Comparison of ENCODE assay signal across 28 cellular contexts in genomic region chr2:183091318-183091953, GRCh38.
"Had no signal": no experiment of that assay in that cellular context is flagged by ENCODE, and none has a peak within 500 bp of the region (broad histone marks: within the 10 kb centered on the region; RNA-seq: fewer than 3 reads in every experiment).

No MANE protein-coding gene starts in this region.

- H3K9me3 ChIP-seq: left lung, ovary, suprapubic skin, tibial nerve had no signal

- H3K27ac Mint-ChIP-seq: activated CD4-positive, alpha-beta memory T cell treated with anti-CD3 and anti-CD28 coated beads, Interleukin-2, amount 10 ng/mL, durations not matched to agents 7 days and 5 days; activated CD4-positive, alpha-beta T cell treated with anti-CD3 and anti-CD28 coated beads, Interleukin-2, amount 10 ng/mL, durations not matched to agents 7 days and 5 days; activated naive CD4-positive, alpha-beta T cell treated with anti-CD3 and anti-CD28 coated beads, Interleukin-2, amount 50 U/mL, for 24 hours; activated naive CD8-positive, alpha-beta T cell treated with anti-CD3 and anti-CD28 coated beads, Interleukin-2, amount 50 U/mL, for 24 hours; activated T-cell treated with anti-CD3 and anti-CD28 coated beads, Interleukin-2, amount 50 U/mL, for 24 hours; activated T-helper 17 cell treated with anti-CD3 and anti-CD28 coated beads, Interleukin-2, amount 50 U/mL, for 72 hours; brain; endodermal cell; nephron; progenitor cell of endocrine pancreas; WTC11 had no signal

- H3K9me3 Mint-ChIP-seq: activated CD4-positive, alpha-beta memory T cell treated with anti-CD3 and anti-CD28 coated beads, Interleukin-2, amount 10 ng/mL, durations not matched to agents 7 days and 5 days; activated CD4-positive, alpha-beta T cell treated with anti-CD3 and anti-CD28 coated beads, Interleukin-2, amount 10 ng/mL, durations not matched to agents 7 days and 5 days; activated naive CD4-positive, alpha-beta T cell treated with anti-CD3 and anti-CD28 coated beads, Interleukin-2, amount 50 U/mL, for 24 hours; activated naive CD8-positive, alpha-beta T cell treated with anti-CD3 and anti-CD28 coated beads, Interleukin-2, amount 50 U/mL, for 24 hours; activated T-cell treated with anti-CD3 and anti-CD28 coated beads, Interleukin-2, amount 50 U/mL, for 24 hours; activated T-helper 17 cell treated with anti-CD3 and anti-CD28 coated beads, Interleukin-2, amount 50 U/mL, for 72 hours; endodermal cell; nephron had no signal

- H3K27me3 Mint-ChIP-seq: activated CD4-positive, alpha-beta memory T cell treated with anti-CD3 and anti-CD28 coated beads, Interleukin-2, amount 10 ng/mL, durations not matched to agents 7 days and 5 days; activated CD4-positive, alpha-beta T cell treated with anti-CD3 and anti-CD28 coated beads, Interleukin-2, amount 10 ng/mL, durations not matched to agents 7 days and 5 days; activated naive CD4-positive, alpha-beta T cell treated with anti-CD3 and anti-CD28 coated beads, Interleukin-2, amount 50 U/mL, for 24 hours; activated naive CD8-positive, alpha-beta T cell treated with anti-CD3 and anti-CD28 coated beads, Interleukin-2, amount 50 U/mL, for 24 hours; activated T-cell treated with anti-CD3 and anti-CD28 coated beads, Interleukin-2, amount 50 U/mL, for 24 hours; activated T-helper 17 cell treated with anti-CD3 and anti-CD28 coated beads, Interleukin-2, amount 50 U/mL, for 72 hours; brain; progenitor cell of endocrine pancreas had no signal

- ATAC-seq: activated naive CD8-positive, alpha-beta T cell treated with anti-CD3 and anti-CD28 coated beads, Interleukin-2, amount 50 U/mL, for 24 hours; activated T-helper 17 cell treated with anti-CD3 and anti-CD28 coated beads, Interleukin-2, amount 50 U/mL, for 72 hours; esophagus mucosa; foreskin keratinocyte; left lung; WTC11 had no signal

- H3K4me1 ChIP-seq: left lung, suprapubic skin, tibial nerve had no signal

- H3K27ac ChIP-seq: foreskin keratinocyte, left lung, ovary, suprapubic skin, tibial nerve had no signal

- H3K4me3 ChIP-seq: left lung, ovary, suprapubic skin, tibial nerve had no signal

- H3K4me1 Mint-ChIP-seq: activated CD4-positive, alpha-beta T cell treated with anti-CD3 and anti-CD28 coated beads, Interleukin-2, amount 10 ng/mL, durations not matched to agents 7 days and 5 days; activated naive CD4-positive, alpha-beta T cell treated with anti-CD3 and anti-CD28 coated beads, Interleukin-2, amount 50 U/mL, for 24 hours; activated naive CD8-positive, alpha-beta T cell treated with anti-CD3 and anti-CD28 coated beads, Interleukin-2, amount 50 U/mL, for 24 hours; activated T-helper 17 cell treated with anti-CD3 and anti-CD28 coated beads, Interleukin-2, amount 50 U/mL, for 72 hours; endodermal cell; nephron had no signal

- H3K36me3 Mint-ChIP-seq: WTC11 had no signal

- H3K4me3 Mint-ChIP-seq: activated CD4-positive, alpha-beta memory T cell treated with anti-CD3 and anti-CD28 coated beads, Interleukin-2, amount 10 ng/mL, durations not matched to agents 7 days and 5 days; activated CD4-positive, alpha-beta T cell treated with anti-CD3 and anti-CD28 coated beads, Interleukin-2, amount 10 ng/mL, durations not matched to agents 7 days and 5 days; activated naive CD4-positive, alpha-beta T cell treated with anti-CD3 and anti-CD28 coated beads, Interleukin-2, amount 50 U/mL, for 24 hours; activated naive CD8-positive, alpha-beta T cell treated with anti-CD3 and anti-CD28 coated beads, Interleukin-2, amount 50 U/mL, for 24 hours; activated T-cell treated with anti-CD3 and anti-CD28 coated beads, Interleukin-2, amount 50 U/mL, for 24 hours; activated T-helper 17 cell treated with anti-CD3 and anti-CD28 coated beads, Interleukin-2, amount 50 U/mL, for 72 hours; brain; endodermal cell; nephron; WTC11 had no signal

- H3K36me3 ChIP-seq: left lung, ovary, suprapubic skin had no signal

- DNase-seq: activated CD4-positive, alpha-beta memory T cell treated with anti-CD3 and anti-CD28 coated beads, Interleukin-2, amount 10 ng/mL, durations not matched to agents 7 days and 5 days; activated CD4-positive, alpha-beta T cell treated with anti-CD3 and anti-CD28 coated beads for 1 hour; activated CD4-positive, alpha-beta T cell treated with anti-CD3 and anti-CD28 coated beads, Interleukin-2, amount 10 ng/mL, durations not matched to agents 7 days and 5 days; activated CD8-positive, alpha-beta memory T cell treated with anti-CD3 and anti-CD28 coated beads, Interleukin-2, amount 50 U/mL, for 48 hours; activated gamma-delta T cell treated with Interleukin-2 at 50 U/mL for 16 hours; activated naive CD8-positive, alpha-beta T cell treated with anti-CD3 and anti-CD28 coated beads, Interleukin-2, amount 50 U/mL, for 24 hours; activated T-cell treated with anti-CD3 and anti-CD28 coated beads, Interleukin-2, amount 50 U/mL, for 24 hours; anterior cingulate cortex; central memory CD4-positive, alpha-beta T cell; endodermal cell; foreskin keratinocyte; kidney glomerular epithelial cell; left lung; ovary; retina; stimulated activated CD4-positive, alpha-beta T cell treated with anti-CD3 and anti-CD28 coated beads, Interleukin-15, amount 100 ng/mL, for 24 hours; stimulated activated CD4-positive, alpha-beta T cell treated with anti-CD3 and anti-CD28 coated beads, Interleukin-2, amount 100 ng/mL, for 24 hours; stimulated activated naive CD4-positive, alpha-beta T cell; T-helper 2 cell had no signal

- H3K27me3 ChIP-seq: foreskin keratinocyte, left lung, ovary, suprapubic skin, tibial nerve had no signal
